Comparison of ENCODE assay signal across 1 cellular context in genomic region chr2:222424281-222424728, GRCh38.
TF ChIP-seq lines count a peak whose summit lies in the region.

Gene SGPP2 (plus strand): TSS chr2:222424543. CDS start chr2:222424603, 60 bp downstream.

TF ChIP-seq in GM12878, 131 proteins besides CTCF, POLR2A, EP300 and RAD21 (continued from another document):
- peak in 1 of 2 experiments; percentile 69; a peak in 1 of 4 replicates for TF ChIP-seq CEBPB (IDR thresholded peaks at IDR 0.05; ENCODE audit: borderline replicate concordance in 1 of 2, low read depth in 2 of 2, low read length in 2 of 2)
